Comparison of ENCODE assay signal across 9 cellular contexts in the genomic region with DNA sequence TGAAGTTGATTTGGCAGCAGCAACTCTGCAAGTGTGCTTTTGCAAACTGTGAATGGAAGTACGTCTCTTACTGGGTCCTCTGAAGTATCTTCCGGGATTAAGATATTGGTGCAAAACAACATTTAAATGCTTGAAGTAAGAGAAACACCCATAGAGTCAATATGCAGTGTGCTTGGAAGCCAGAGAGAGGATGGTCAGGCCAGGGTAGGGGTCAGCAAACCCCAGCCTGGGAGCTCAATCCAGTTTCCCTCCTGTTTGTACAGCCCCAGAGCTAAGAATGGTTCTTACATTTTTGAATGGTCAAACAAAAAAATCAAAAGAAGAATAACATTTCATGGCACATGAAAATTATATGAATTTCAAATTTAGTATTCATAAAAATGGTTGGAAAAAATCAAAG. TPM values are rescaled to one million over a fixed set of nuclear protein-coding genes. Genes with fewer than 3 reads are reported as not detected.
DNase-seq lines count a peak whose midpoint lies in the region; ATAC-seq, FAIRE-seq and TF ChIP-seq lines count a peak whose summit lies in the region.
"Had no signal": no experiment of that assay in that cellular context is flagged by ENCODE, and none has a peak within 500 bp of the region (broad histone marks: within the 10 kb centered on the region; RNA-seq: fewer than 3 reads in every experiment).

No MANE protein-coding gene starts in this region.

- TF ChIP-seq POLR2A in endothelial cell of umbilical vein (IDR thresholded peaks at IDR 0.05; ENCODE audit: low read depth, low read length) (no peak), gastrocnemius medialis (IDR thresholded peaks at IDR 0.05) (no peak)

- H3K9me1 ChIP-seq in endothelial cell of umbilical vein (replicated peaks; ENCODE audit: control insufficient read depth, extremely low read depth, insufficient read depth, low read length): no peaks in the 10 kb centered on the region

- TF ChIP-seq CTCF in GM12865 (IDR thresholded peaks at IDR 0.05; ENCODE audit: insufficient read depth, low read depth, low read length, missing control alignments) (no peak), endothelial cell of umbilical vein (IDR thresholded peaks at IDR 0.05; ENCODE audit: extremely low read depth in 1 of 2, insufficient read depth in 1 of 2, low read depth in 1 of 2, low read length in 2 of 2) (no peak), gastrocnemius medialis (IDR thresholded peaks at IDR 0.05 in 4 of 5, conservative IDR thresholded peaks at IDR 0.05 in 1 of 5) (no peak)

- H3K27ac ChIP-seq in endothelial cell of umbilical vein (ENCODE audit: insufficient read depth, low read depth, low read length): peak overlapping the region; percentile 14
- H3K27ac ChIP-seq in gastrocnemius medialis: peak overlapping the region; percentile 18 to 52 (median 20)

- H4K20me1 ChIP-seq in endothelial cell of umbilical vein (replicated peaks; ENCODE audit: control insufficient read depth, extremely low read depth, insufficient read depth, low read length): no peaks in the 10 kb centered on the region

- H3K4me1 ChIP-seq in endothelial cell of umbilical vein (ENCODE audit: control insufficient read depth, extremely low read depth, insufficient read depth, low read length) (peaks cover 15% of the 10 kb centered on the region), gastrocnemius medialis (no peaks in the 10 kb centered on the region)

- no peak for FAIRE-seq in endothelial cell of umbilical vein (lab: Jason Lieb, UNC)

- dilution Hi-C loops in endothelial cell of umbilical vein (cut with MboI; ENCODE audit: extremely low pct_ligation_motif_present, low sequenced_read_pairs): no loop called here

- in situ Hi-C loops in gastrocnemius medialis (cut with MboI; ENCODE audit: low sequenced_read_pairs in 4 of 4): no loop called here

- H3K36me3 ChIP-seq in endothelial cell of umbilical vein (ENCODE audit: control insufficient read depth in 2 of 2, extremely low read depth in 1 of 2, insufficient read depth in 2 of 2, low read length in 2 of 2) (no peaks in the 10 kb centered on the region), gastrocnemius medialis (no peaks in the 10 kb centered on the region)

- no peaks in the 10 kb centered on the region for H3K9me3 ChIP-seq in endothelial cell of umbilical vein (replicated peaks; ENCODE audit: control insufficient read depth, insufficient read depth, low read length)
- no peaks in the 10 kb centered on the region for H3K9me3 ChIP-seq in gastrocnemius medialis
- H3K9me3 ChIP-seq: mucosa of descending colon had no signal

- ATAC-seq in gastrocnemius medialis: no peak
- ATAC-seq in HG02759 (IDR thresholded peaks at IDR 0.05; ENCODE audit: unreplicated experiment): no peak
- ATAC-seq in GM18867 (IDR thresholded peaks at IDR 0.05; ENCODE audit: unreplicated experiment): no peak

- intact Hi-C loops in endothelial cell of umbilical vein (cut with micrococcal nuclease) (no loop called here), gastrocnemius medialis (cut with DNase I; ENCODE audit: low total_unique reads) (no loop called here)

- DNase-seq in GM12865 (ENCODE audit: low read depth) (no peak), OCI-M1 (lab: John Stamatoyannopoulos, UW) (peak; percentile 60), endothelial cell of umbilical vein (ENCODE audit: low read depth, low spot score) (no peak), gastrocnemius medialis (no peak), NCI-H1417 treated with DMSO at 0.1 percent for 48 hours (lab: John Stamatoyannopoulos, UW) (no peak)
- DNase-seq: endodermal cell had no signal

- CTCF ChIA-PET in endothelial cell of umbilical vein (lab: Charles Lee): interaction anchor here (0.8 to 1.4 kb wide), 4 partner anchors 8 to 266 kb away, joined by 3 to 4 read pairs (median 4); no protein-coding TSS in a partner anchor

- POLR2A ChIA-PET in endothelial cell of umbilical vein (lab: Charles Lee): no interaction called here

- peak overlapping the region; percentile 75 for H3K4me2 ChIP-seq in endothelial cell of umbilical vein (ENCODE audit: insufficient read depth, low read length)

- BruUV-seq in endothelial cell of umbilical vein (replicated peaks; lab: Mats Ljungman, UMichigan): no TSS peak

- H3K79me2 ChIP-seq in endothelial cell of umbilical vein (ENCODE audit: control insufficient read depth, insufficient read depth, low read length): no peaks in the 10 kb centered on the region

- peak overlapping the region; percentile 42 for H3K9ac ChIP-seq in endothelial cell of umbilical vein (replicated peaks; ENCODE audit: extremely low read depth, insufficient read depth, low read length)

- H3K4me3 ChIP-seq in GM12865 (ENCODE audit: low read depth, low read length) (peak overlapping the region; percentile 58), endothelial cell of umbilical vein (replicated peaks in 1 of 3; ENCODE audit: insufficient read depth in 1 of 3, low read depth in 1 of 3, low read length in 3 of 3) (peak overlapping the region in 1 of 3 experiments; percentile 54), gastrocnemius medialis (peak overlapping the region in 2 of 4 donors; percentile 29 to 33)
- H3K4me3 ChIP-seq: mucosa of descending colon had no signal

- H3K27me3 ChIP-seq in endothelial cell of umbilical vein (ENCODE audit: control insufficient read depth in 2 of 2, insufficient read depth in 2 of 2, low read length in 2 of 2) (no peaks in the 10 kb centered on the region), gastrocnemius medialis (no peaks in the 10 kb centered on the region)

- H2AFZ ChIP-seq in endothelial cell of umbilical vein (ENCODE audit: low read depth, low read length): peak overlapping the region; percentile 73

TF ChIP-seq in endothelial cell of umbilical vein, 7 proteins besides CTCF, POLR2A, EP300 and RAD21:
- TF ChIP-seq EZH2 (IDR thresholded peaks at IDR 0.05; ENCODE audit: borderline replicate concordance, low read depth, low read length, severe bottlenecking) (no peak), FOS (IDR thresholded peaks at IDR 0.05; ENCODE audit: borderline replicate concordance, insufficient read depth, low read length) (no peak), JUN (IDR thresholded peaks at IDR 0.05; ENCODE audit: borderline replicate concordance, insufficient read depth, insufficient read length, low read depth) (no peak), POLR2AphosphoS5 (IDR thresholded peaks at IDR 0.05; ENCODE audit: insufficient read depth, low read depth, low read length) (no peak), MYC (IDR thresholded peaks at IDR 0.05; ENCODE audit: low read depth, low read length) (no peak), GATA2 (IDR thresholded peaks at IDR 0.05; ENCODE audit: insufficient read depth, insufficient read length, low read depth, low read length) (no peak)
- TF ChIP-seq, protein P1, sequence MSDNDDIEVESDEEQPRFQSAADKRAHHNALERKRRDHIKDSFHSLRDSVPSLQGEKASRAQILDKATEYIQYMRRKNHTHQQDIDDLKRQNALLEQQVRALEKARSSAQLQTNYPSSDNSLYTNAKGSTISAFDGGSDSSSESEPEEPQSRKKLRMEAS (IDR thresholded peaks at IDR 0.05; ENCODE audit: insufficient read depth, insufficient read length): no peak

RNA-seq across cellular contexts. Expression of a gene that starts 13.5 kb away (rescaled TPM):
- total RNA-seq in endothelial cell of umbilical vein (1.0 and 2.9 TPM in 2 replicates), gastrocnemius medialis (1 to 10 TPM; 2.4 to 6.0 (median 4.5) TPM)
- 0.22 and 0.72 TPM in 2 replicates for polyA plus RNA-seq in endothelial cell of umbilical vein
- 0.56 and 0.70 TPM in 2 replicates for polyA plus RNA-seq in endothelial cell of umbilical vein (2011; cell fraction: cytosol; rRNA removed)
- polyA plus RNA-seq in endothelial cell of umbilical vein (2011; cell fraction: nucleus; rRNA removed): 1.4 and 2.4 TPM in 2 replicates
- 7.3 and 8.5 TPM in 2 replicates for polyA plus RNA-seq in endothelial cell of umbilical vein (2012)
- 0.25 and 1.1 TPM in 2 replicates for polyA minus RNA-seq in endothelial cell of umbilical vein
- polyA minus RNA-seq in endothelial cell of umbilical vein (2011; cell fraction: cytosol; rRNA and poly(A)+ RNA removed): 3.2 TPM
- polyA minus RNA-seq in endothelial cell of umbilical vein (2011; cell fraction: nucleus; rRNA and poly(A)+ RNA removed): 1.3 and 2.0 TPM in 2 replicates
